15 cellular contexts compared by ENCODE assay signal in genomic region chr12:6214633-6215032, GRCh38. TPM values are rescaled to one million over a fixed set of nuclear protein-coding genes. Genes with fewer than 3 reads are reported as not detected.
DNase-seq lines count a peak whose midpoint lies in the region; FAIRE-seq and TF ChIP-seq lines count a peak whose summit lies in the region.
"Had no signal": no experiment of that assay in that cellular context is flagged by ENCODE, and none has a peak within 500 bp of the region (broad histone marks: within the 10 kb centered on the region; RNA-seq: fewer than 3 reads in every experiment).

No MANE protein-coding gene starts in this region.

- no peak overlapping the region for H3K4me3 ChIP-seq in ACC112 (ENCODE audit: low read depth, low read length)
- H3K4me3 ChIP-seq in esophagus squamous epithelium: peak overlapping the region in 3 of 4 donors; percentile 1 to 11 (median 9)

- H3K4me3 Mint-ChIP-seq in progenitor cell of endocrine pancreas (ENCODE audit: low read depth): no peak overlapping the region
- H3K4me3 Mint-ChIP-seq: activated CD8-positive, alpha-beta T cell treated with anti-CD3 and anti-CD28 coated beads, Interleukin-2, amount 10 ng/mL, durations not matched to agents 7 days and 5 days; activated naive CD8-positive, alpha-beta T cell treated with anti-CD3 and anti-CD28 coated beads, Interleukin-2, amount 10 ng/mL, durations not matched to agents 7 days and 5 days; neural crest cell; stimulated activated naive CD8-positive, alpha-beta T cell treated with anti-CD3 and anti-CD28 coated beads, Interleukin-15, amount 100 ng/mL, for 72 hours had no signal

- no peaks in the 10 kb centered on the region for H3K36me3 ChIP-seq in ACC112 (ENCODE audit: insufficient read depth, low read length)
- peaks cover 0 to 46% (median 0%) of the 10 kb centered on the region in 3 donors for H3K36me3 ChIP-seq in esophagus squamous epithelium

- no peaks in the 10 kb centered on the region for H3K36me3 Mint-ChIP-seq in progenitor cell of endocrine pancreas (ENCODE audit: insufficient read depth)
- H3K36me3 Mint-ChIP-seq: activated naive CD8-positive, alpha-beta T cell treated with anti-CD3 and anti-CD28 coated beads, Interleukin-2, amount 10 ng/mL, durations not matched to agents 7 days and 5 days had no signal

- peaks cover 4% of the 10 kb centered on the region for H3K79me2 ChIP-seq in ACC112 (ENCODE audit: control insufficient read depth, insufficient read depth, low read length, unreplicated experiment)

- no peaks in the 10 kb centered on the region for H3K27me3 ChIP-seq in ACC112 (ENCODE audit: insufficient read depth, low read length)
- no peaks in the 10 kb centered on the region for H3K27me3 ChIP-seq in esophagus squamous epithelium

- peaks cover 60% of the 10 kb centered on the region for H3K27me3 Mint-ChIP-seq in progenitor cell of endocrine pancreas
- H3K27me3 Mint-ChIP-seq: activated naive CD8-positive, alpha-beta T cell treated with anti-CD3 and anti-CD28 coated beads, Interleukin-2, amount 10 ng/mL, durations not matched to agents 7 days and 5 days; stimulated activated naive CD8-positive, alpha-beta T cell treated with anti-CD3 and anti-CD28 coated beads, Interleukin-15, amount 100 ng/mL, for 72 hours had no signal

- WGBS in esophagus squamous epithelium, 2 donors: 21 to 35% methylated on average over 2 to 4 of the region's 7 CpGs

- DNase-seq in RWPE1 (ENCODE audit: low spot score) (peak; percentile 63), esophagus squamous epithelium (lab: John Stamatoyannopoulos, UW) (no peak), progenitor cell of endocrine pancreas (ENCODE audit: low spot score, unreplicated experiment) (no peak), NCI-H1694 treated with DMSO at 0.1 percent for 48 hours (lab: John Stamatoyannopoulos, UW) (no peak), OCI-M2 (lab: John Stamatoyannopoulos, UW; ENCODE audit: unreplicated experiment) (no peak), RCC 7860 (ENCODE audit: low spot score) (no peak)
- DNase-seq in central memory CD4-positive, alpha-beta T cell: no peak
- DNase-seq: activated CD8-positive, alpha-beta T cell treated with anti-CD3 and anti-CD28 coated beads, Interleukin-2, amount 10 ng/mL, durations not matched to agents 7 days and 5 days; activated naive CD8-positive, alpha-beta T cell treated with anti-CD3 and anti-CD28 coated beads, Interleukin-2, amount 10 ng/mL, durations not matched to agents 7 days and 5 days; NCI-H748 treated with DMSO at 0.1 percent for 48 hours; stimulated activated naive CD8-positive, alpha-beta T cell treated with anti-CD3 and anti-CD28 coated beads, Interleukin-15, amount 100 ng/mL, for 72 hours; T-helper 1 cell had no signal

- TF ChIP-seq CTCF in RWPE1 (conservative IDR thresholded peaks at IDR 0.05; ENCODE audit: low read depth) (no peak), esophagus squamous epithelium (IDR thresholded peaks at IDR 0.05) (no peak), progenitor cell of endocrine pancreas (IDR thresholded peaks at IDR 0.05; ENCODE audit: unreplicated experiment) (no peak)

- H3K4me1 ChIP-seq in ACC112 (ENCODE audit: control insufficient read depth, insufficient read depth, low read length, unreplicated experiment) (peaks cover 22% of the 10 kb centered on the region), esophagus squamous epithelium (peaks cover 87 to 100% (median 98%) of the 10 kb centered on the region in 3 donors)

- intact Hi-C loops in esophagus squamous epithelium (cut with DNase I): no loop called here

- TF ChIP-seq POLR2A in esophagus squamous epithelium (IDR thresholded peaks at IDR 0.05): no peak

- peaks cover 10% of the 10 kb centered on the region for H3K4me1 Mint-ChIP-seq in progenitor cell of endocrine pancreas (ENCODE audit: low read depth)

- POLR2A ChIA-PET in RWPE1 (lab: Yijun Ruan, JAX; ENCODE audit: low non-redundant PET): interaction anchor here (0.5 to 0.7 kb wide), 4 partner anchors 8 to 108 kb away, joined by 3 to 13 read pairs (median 4); no protein-coding TSS in a partner anchor

- peak overlapping the region; percentile 53 for H3K27ac Mint-ChIP-seq in progenitor cell of endocrine pancreas
- H3K27ac Mint-ChIP-seq: activated naive CD8-positive, alpha-beta T cell treated with anti-CD3 and anti-CD28 coated beads, Interleukin-2, amount 10 ng/mL, durations not matched to agents 7 days and 5 days had no signal

- no peak for FAIRE-seq in RCC 7860 (lab: Jason Lieb, UNC)
- FAIRE-seq: G401.6 had no signal

- H3K9me3 Mint-ChIP-seq in progenitor cell of endocrine pancreas (ENCODE audit: low read depth): no peaks in the 10 kb centered on the region
- H3K9me3 Mint-ChIP-seq: activated naive CD8-positive, alpha-beta T cell treated with anti-CD3 and anti-CD28 coated beads, Interleukin-2, amount 10 ng/mL, durations not matched to agents 7 days and 5 days; neural crest cell; stimulated activated naive CD8-positive, alpha-beta T cell treated with anti-CD3 and anti-CD28 coated beads, Interleukin-15, amount 100 ng/mL, for 72 hours had no signal

- CTCF ChIA-PET in RWPE1 (lab: Yijun Ruan, JAX): interaction anchor here (0.6 to 2.2 kb wide), 6 partner anchors 12 to 179 kb away, joined by 3 to 6 read pairs (median 4); partner anchors contain the start of gene CD9

- no peak overlapping the region for H2AFZ ChIP-seq in ACC112 (ENCODE audit: low read length, unreplicated experiment)

- H3K9me3 ChIP-seq in esophagus squamous epithelium: no peaks in the 10 kb centered on the region

- H3K27ac ChIP-seq in ACC112 (ENCODE audit: low read depth, low read length) (peak overlapping the region; percentile 92; the same call in 1 of the 2 replicates), RWPE1 (peak overlapping the region; percentile 98), esophagus squamous epithelium (peak overlapping the region; percentile 91 to 98 (median 94))

RNA-seq across cellular contexts. Expression of gene CD9, which starts 14.4 kb away (rescaled TPM):
- total RNA-seq in esophagus squamous epithelium: 1,000 to 10,000 TPM in 1 of 4 donors, 100 to 1,000 TPM in 3; 464 to 1,007 (median 773) TPM
- total RNA-seq in progenitor cell of endocrine pancreas: 6.0 and 10.8 TPM in 2 replicates

Comparison
In these comparisons a context has a peak if more than half of its experiments do, and no peak if none do; other contexts are left out.
1. RNA of gene CD9, which starts 14.4 kb away (total RNA-seq): 464 to 1,007 TPM in esophagus squamous epithelium; 6.0 to 10.8 TPM in progenitor cell of endocrine pancreas; every median in the first group is over 10 times any median in the second.
2. Peak in every context shown above with its lines, with median percentiles within 50 percentile points of each other: H3K27ac ChIP-seq.